Comparison of ENCODE assay signal across 26 cellular contexts in genomic region chr19:46497773-46498172, GRCh38. TPM values are rescaled to one million over a fixed set of nuclear protein-coding genes. Genes with fewer than 3 reads are reported as not detected.
DNase-seq lines count a peak whose midpoint lies in the region; ATAC-seq and TF ChIP-seq lines count a peak whose summit lies in the region.
"Had no signal": no experiment of that assay in that cellular context is flagged by ENCODE, and none has a peak within 500 bp of the region (broad histone marks: within the 10 kb centered on the region; RNA-seq: fewer than 3 reads in every experiment).

No MANE protein-coding gene starts in this region.

- ATAC-seq in omental fat pad (ENCODE audit: low FRiP score) (no peak), HG03439 (IDR thresholded peaks at IDR 0.05; ENCODE audit: unreplicated experiment) (no peak)
- ATAC-seq: CD8-positive, alpha-beta T cell; GM23338 had no signal

- no peaks in the 10 kb centered on the region for H3K79me2 ChIP-seq in osteoblast (ENCODE audit: insufficient read depth, low read length)

- no peaks in the 10 kb centered on the region for H3K36me3 ChIP-seq in BLaER1 treated with 17β-estradiol and CSF1 and Interleukin-3, amounts not matched to agents 10 nM and 100 nM
- no peaks in the 10 kb centered on the region for H3K36me3 ChIP-seq in adrenal gland (replicated peaks in 1 of 2)
- no peaks in the 10 kb centered on the region for H3K36me3 ChIP-seq in osteoblast (ENCODE audit: insufficient read depth, low read length)
- no peaks in the 10 kb centered on the region for H3K36me3 ChIP-seq in sigmoid colon
- H3K36me3 ChIP-seq: SJSA1 had no signal

- H3K4me1 ChIP-seq in BLaER1 treated with 17β-estradiol and CSF1 and Interleukin-3, amounts not matched to agents 10 nM and 100 nM = peaks cover 37 to 63% (median 53%) of the 10 kb centered on the region in 10 experiments
- peaks cover 21 to 36% of the 10 kb centered on the region in 2 donors for H3K4me1 ChIP-seq in adrenal gland (replicated peaks in 1 of 2)
- H3K4me1 ChIP-seq in osteoblast (ENCODE audit: insufficient read depth, low read length) = no peaks in the 10 kb centered on the region
- peaks cover 0 to 28% (median 21%) of the 10 kb centered on the region in 4 donors for H3K4me1 ChIP-seq in sigmoid colon

- peak overlapping the region in 4 of 11 experiments; percentile 59 to 73 (median 64); a peak in 6 of 22 replicates for H3K27ac ChIP-seq in BLaER1 treated with 17β-estradiol and CSF1 and Interleukin-3, amounts not matched to agents 10 nM and 100 nM
- H3K27ac ChIP-seq in adrenal gland (peak overlapping the region in 3 of 5 donors; percentile 52 to 65 (median 60)), osteoblast (ENCODE audit: low read depth, low read length) (no peak overlapping the region), sigmoid colon (no peak overlapping the region)
- H3K27ac ChIP-seq: C4-2B, HL-60, SJSA1 had no signal

- no peak overlapping the region for H3K4me3 ChIP-seq in BLaER1 treated with 17β-estradiol and CSF1 and Interleukin-3, amounts not matched to agents 10 nM and 100 nM
- H3K4me3 ChIP-seq in adrenal gland (no peak overlapping the region), osteoblast (ENCODE audit: insufficient read depth, low read length) (no peak overlapping the region), sigmoid colon (no peak overlapping the region)
- H3K4me3 ChIP-seq: GM23338, SJSA1 had no signal

- no peaks in the 10 kb centered on the region for H3K9me3 ChIP-seq in BLaER1 treated with 17β-estradiol and CSF1 and Interleukin-3, amounts not matched to agents 10 nM and 100 nM (replicated peaks in 1 of 11)
- H3K9me3 ChIP-seq in adrenal gland (replicated peaks in 1 of 3) (no peaks in the 10 kb centered on the region), osteoblast (ENCODE audit: low read depth, low read length) (no peaks in the 10 kb centered on the region), sigmoid colon (no peaks in the 10 kb centered on the region)
- H3K9me3 ChIP-seq: SJSA1 had no signal

- 61 to 80% (median 72%) methylated on average over 8 of the region's 8 CpGs for WGBS in adrenal gland, 4 donors
- WGBS in sigmoid colon, 2 donors = 78 to 84% methylated on average over 8 of the region's 8 CpGs

- no peak for TF ChIP-seq POLR2A in adrenal gland (IDR thresholded peaks at IDR 0.05)
- no peak for TF ChIP-seq POLR2A in sigmoid colon (IDR thresholded peaks at IDR 0.05)

- peak overlapping the region in 3 of 11 experiments; percentile 17 to 52 (median 42); a peak in 1 of 22 replicates for H3K9ac ChIP-seq in BLaER1 treated with 17β-estradiol and CSF1 and Interleukin-3, amounts not matched to agents 10 nM and 100 nM

- TF ChIP-seq CTCF in adrenal gland (IDR thresholded peaks at IDR 0.05) (no peak), osteoblast (IDR thresholded peaks at IDR 0.05; ENCODE audit: extremely low read depth, low read depth, low read length) (no peak), sigmoid colon (IDR thresholded peaks at IDR 0.05) (no peak), omental fat pad (IDR thresholded peaks at IDR 0.05) (no peak)

- peaks cover 24 to 34% (median 32%) of the 10 kb centered on the region in 11 experiments for H3K27me3 ChIP-seq in BLaER1 treated with 17β-estradiol and CSF1 and Interleukin-3, amounts not matched to agents 10 nM and 100 nM
- no peaks in the 10 kb centered on the region for H3K27me3 ChIP-seq in adrenal gland
- H3K27me3 ChIP-seq in osteoblast (ENCODE audit: insufficient read depth, low read length) = peaks cover 4% of the 10 kb centered on the region
- peaks cover 0 to 28% (median 9%) of the 10 kb centered on the region in 3 donors for H3K27me3 ChIP-seq in sigmoid colon
- H3K27me3 ChIP-seq: SJSA1 had no signal

- intact Hi-C loops in adrenal gland (cut with DNase I) (no loop called here), sigmoid colon (cut with DNase I) (no loop called here)

- no peak overlapping the region for H2AFZ ChIP-seq in osteoblast (ENCODE audit: low read length)
- H2AFZ ChIP-seq: GM23338 had no signal

- peak overlapping the region in 10 of 11 experiments; percentile 43 to 73 (median 69); a peak in 16 of 22 replicates for H3K4me2 ChIP-seq in BLaER1 treated with 17β-estradiol and CSF1 and Interleukin-3, amounts not matched to agents 10 nM and 100 nM
- no peak overlapping the region for H3K4me2 ChIP-seq in osteoblast (ENCODE audit: insufficient read depth, low read length)
- H3K4me2 ChIP-seq: GM23338 had no signal

- no peak for DNase-seq in adrenal gland
- DNase-seq in fibroblast of peridontal ligament (ENCODE audit: extremely low read depth) = peak; percentile 24
- DNase-seq in osteoblast (ENCODE audit: insufficient read length, low spot score, missing footprints) = peak; percentile 65
- DNase-seq in sigmoid colon = no peak
- DNase-seq in omental fat pad (ENCODE audit: low spot score) = no peak
- DNase-seq: AML-193; Calu3; CD8-positive, alpha-beta T cell; H9; Karpas-422; NCI-H1092 treated with DMSO at 0.1 percent for 48 hours; NCI-H1436; NCI-H187; NCI-H2081 treated with DMSO at 0.1 percent for 48 hours; NCI-H2171; NCI-H226; NCI-H510A; NCI-H69; Right ventricle myocardium superior; RPMI8226 had no signal

- TF ChIP-seq EP300 in sigmoid colon (IDR thresholded peaks at IDR 0.05) = no peak

- H4K20me1 ChIP-seq in BLaER1 treated with 17β-estradiol and CSF1 and Interleukin-3, amounts not matched to agents 10 nM and 100 nM = no peaks in the 10 kb centered on the region
- no peaks in the 10 kb centered on the region for H4K20me1 ChIP-seq in osteoblast (ENCODE audit: insufficient read depth, low read length)

RNA-seq across cellular contexts. Expression of gene PNMA8B, which starts 2.1 kb away (rescaled TPM):
- total RNA-seq in adrenal gland (10 to 100 TPM; 27.9 to 63.4 (median 36.4) TPM), osteoblast (0.72 and 1.2 TPM in 2 replicates), sigmoid colon (1 to 10 TPM; 1.3 to 1.9 (median 1.6) TPM), omental fat pad (1 to 10 TPM in 3 of 4 donors, under 1 TPM in 1; 0.93 to 3.0 (median 1.7) TPM)
- polyA plus RNA-seq in adrenal gland (10 to 100 TPM in 1 of 3 donors, 1 to 10 TPM in 2; 7.6 to 15.1 (median 7.9) TPM), sigmoid colon (under 1 TPM in 2 of 3 donors, not detected in 1; 0.60 to 0.95 TPM)
- total RNA-seq: Calu3; CD8-positive, alpha-beta T cell; SJSA1 had no signal

RNA-seq across cellular contexts. Expression of gene PNMA8A, which starts 26.4 kb away (rescaled TPM):
- 10 to 100 TPM; 29.7 to 54.8 (median 44.2) TPM for total RNA-seq in adrenal gland
- 10 to 100 TPM in 2 of 3 donors, 1 to 10 TPM in 1; 7.6 to 61.7 (median 14.2) TPM for polyA plus RNA-seq in adrenal gland
- 2.1 and 2.2 TPM in 2 replicates for total RNA-seq in osteoblast
- total RNA-seq in sigmoid colon = 1 to 10 TPM; 1.5 to 8.4 (median 5.5) TPM
- polyA plus RNA-seq in sigmoid colon = 1 to 10 TPM in 1 of 3 donors, not detected in 2; 2.3 TPM
- 1 to 10 TPM in 2 of 4 donors, under 1 TPM in 2; 0.72 to 3.5 (median 1.0) TPM for total RNA-seq in omental fat pad
- total RNA-seq: CD8-positive, alpha-beta T cell had no signal

Comparison
In these comparisons a context has a peak if more than half of its experiments do, and no peak if none do; other contexts are left out.
1. H3K27ac ChIP-seq: peak in adrenal gland (3 of 5); none in osteoblast (single experiment) and sigmoid colon (0 of 4).
2. DNase-seq: peak in fibroblast of peridontal ligament (single experiment) and osteoblast (single experiment); none in adrenal gland (0 of 7), sigmoid colon (single experiment) and omental fat pad (single experiment).
3. RNA of gene PNMA8B, which starts 2.1 kb away (total RNA-seq): 27.9 to 63.4 TPM in adrenal gland; 1.3 to 1.9 TPM in sigmoid colon, 0.93 to 3.0 TPM in omental fat pad and 0.72 to 1.2 TPM in osteoblast; every median in the first group is over 4 times any median in the second.